Comparison of ENCODE assay signal across 1 cellular context in genomic region chr10:27244976-27245375, GRCh38.
TF ChIP-seq lines count a peak whose summit lies in the region.

No MANE protein-coding gene starts in this region.

TF ChIP-seq in HepG2, 621 proteins besides CTCF, POLR2A, EP300 and RAD21 (continued from another document):
- TF ChIP-seq ZBTB10 (CRISPR knock-in tag; IDR thresholded peaks at IDR 0.05; ENCODE audit: borderline replicate concordance), result no peak
- no peak for TF ChIP-seq HNRNPUL1 (IDR thresholded peaks at IDR 0.05; ENCODE audit: low read depth, low read length)
- no peak for TF ChIP-seq CEBPG (CRISPR knock-in tag; IDR thresholded peaks at IDR 0.05)
- no peak for TF ChIP-seq ZNF619 (CRISPR knock-in tag; IDR thresholded peaks at IDR 0.05)
TF ChIP-seq in HepG2: peak in this region for 2.
